Comparison of ENCODE assay signal across 8 cellular contexts in genomic region chr15:91852741-91853500, GRCh38. TPM values are rescaled to one million over a fixed set of nuclear protein-coding genes. Genes with fewer than 3 reads are reported as not detected.
DNase-seq lines count a peak whose midpoint lies in the region; ATAC-seq and TF ChIP-seq lines count a peak whose summit lies in the region.

No MANE protein-coding gene starts in this region.

- peak overlapping the region; percentile 45 for H3K4me3 ChIP-seq in kidney epithelial cell (ENCODE audit: low read depth, low read length)

- no peaks in the 10 kb centered on the region for H3K36me3 ChIP-seq in kidney epithelial cell (ENCODE audit: control insufficient read depth, insufficient read depth, low read length)

- no peaks in the 10 kb centered on the region for H3K27me3 ChIP-seq in kidney epithelial cell (ENCODE audit: control insufficient read depth, insufficient read depth, low read length)

- peak; percentile 43 for DNase-seq in NCI-H1436 (lab: John Stamatoyannopoulos, UW)
- DNase-seq in NCI-H1436 treated with DMSO at 0.1 percent for 48 hours (lab: John Stamatoyannopoulos, UW), result no peak
- DNase-seq in NCI-H1694 (lab: John Stamatoyannopoulos, UW), result peak; percentile 40
- peak; percentile 80 for DNase-seq in activated CD4-positive, CD25-positive, alpha-beta regulatory T cell treated with anti-CD3 and anti-CD28 coated beads, Interleukin-2, amount 50 U/mL, for 72 hours
- DNase-seq in cerebellar cortex (ENCODE audit: low spot score), result peak; percentile 59
- no peak for DNase-seq in kidney epithelial cell (ENCODE audit: low read depth)
- peak; percentile 61 to 69 for DNase-seq in stimulated activated CD4-positive, alpha-beta T cell treated with anti-CD3 and anti-CD28 coated beads, Interleukin-15, amount 100 ng/mL, for 1 hour (ENCODE audit: low read depth in 1 of 2, low spot score in 1 of 2)

- peak; percentile 54 for ATAC-seq in HG02798 (IDR thresholded peaks at IDR 0.05; ENCODE audit: poor library complexity, unreplicated experiment)

- TF ChIP-seq CTCF in kidney epithelial cell (IDR thresholded peaks at IDR 0.05; ENCODE audit: insufficient read depth, low read length, poor library complexity, severe bottlenecking), result peak; percentile 68

RNA-seq across cellular contexts. Expression of gene SLCO3A1, which starts 0.6 kb away (rescaled TPM):
- 3.1 and 3.6 TPM in 2 replicates for total RNA-seq in kidney epithelial cell

Comparison
In these comparisons a context has a peak if more than half of its experiments do, and no peak if none do; other contexts are left out.
1. DNase-seq: peak in NCI-H1436 (single experiment), NCI-H1694 (single experiment), activated CD4-positive, CD25-positive, alpha-beta regulatory T cell treated with anti-CD3 and anti-CD28 coated beads, Interleukin-2, amount 50 U/mL, for 72 hours (single experiment), cerebellar cortex (single experiment) and stimulated activated CD4-positive, alpha-beta T cell treated with anti-CD3 and anti-CD28 coated beads, Interleukin-15, amount 100 ng/mL, for 1 hour (2 of 2); none in NCI-H1436 treated with DMSO at 0.1 percent for 48 hours (single experiment) and kidney epithelial cell (single experiment).